Comparison of ENCODE assay signal across 9 cellular contexts in genomic region chr16:71526111-71526998, GRCh38. TPM values are rescaled to one million over a fixed set of nuclear protein-coding genes. Genes with fewer than 3 reads are reported as not detected.
DNase-seq lines count a peak whose midpoint lies in the region; ATAC-seq and TF ChIP-seq lines count a peak whose summit lies in the region.
"Had no signal": no experiment of that assay in that cellular context is flagged by ENCODE, and none has a peak within 500 bp of the region (broad histone marks: within the 10 kb centered on the region; RNA-seq: fewer than 3 reads in every experiment).

CHST4 (plus strand) TSS chr16:71526426; CDS start chr16:71536678, 10,252 bp downstream.

- no peak within 1 kb of the TSS for H3K4me3 ChIP-seq in prostate gland
- H3K4me3 ChIP-seq in HAP-1: no peak within 1 kb of the TSS

- TF ChIP-seq CTCF in prostate gland (IDR thresholded peaks at IDR 0.05): no peak
- no peak for TF ChIP-seq CTCF in GM10266 (IDR thresholded peaks at IDR 0.05; ENCODE audit: control insufficient read depth, insufficient read depth, low read depth, missing control alignments)

- no peaks in the 10 kb centered on the region for H3K36me3 Mint-ChIP-seq in T-helper 2 cell treated with Interferon-gamma antibody and Interleukin-4, amounts not matched to agents 5 μg/mL and 100 μg/mL, for 36 hours (ENCODE audit: low read depth)

- no peak within 1 kb of the TSS for H3K27ac ChIP-seq in prostate gland

- in situ Hi-C loops in HAP-1 (cut with MboI; ENCODE audit: low sequenced_read_pairs): no loop called here

- no peaks in the 10 kb centered on the region for H3K4me1 ChIP-seq in prostate gland (replicated peaks)
- H3K4me1 ChIP-seq in HAP-1: no peaks in the 10 kb centered on the region

- H3K36me3 ChIP-seq in prostate gland (no peaks in the 10 kb centered on the region), HAP-1 (replicated peaks) (no peaks in the 10 kb centered on the region)

- intact Hi-C loops in prostate gland (cut with DNase I): no loop called here

- peaks cover 14% of the 10 kb centered on the region for H3K27me3 Mint-ChIP-seq in T-helper 2 cell treated with Interferon-gamma antibody and Interleukin-4, amounts not matched to agents 5 μg/mL and 100 μg/mL, for 36 hours (ENCODE audit: low read depth)

- no peaks in the 10 kb centered on the region for H3K27me3 ChIP-seq in prostate gland (replicated peaks; ENCODE audit: insufficient read depth)
- H3K27me3 ChIP-seq in HAP-1 (ENCODE audit: low read depth): peaks cover 46% of the 10 kb centered on the region

- H3K4me1 Mint-ChIP-seq in T-helper 2 cell treated with Interferon-gamma antibody and Interleukin-4, amounts not matched to agents 5 μg/mL and 100 μg/mL, for 36 hours (ENCODE audit: low read depth): peaks cover 5% of the 10 kb centered on the region

- H3K4me3 Mint-ChIP-seq in T-helper 2 cell treated with Interferon-gamma antibody and Interleukin-4, amounts not matched to agents 5 μg/mL and 100 μg/mL, for 36 hours: no peak within 1 kb of the TSS

- ATAC-seq in GM21717 (IDR thresholded peaks at IDR 0.05; ENCODE audit: unreplicated experiment) (peak; percentile 55), GM18498 (IDR thresholded peaks at IDR 0.05; ENCODE audit: unreplicated experiment) (no peak)

- no peaks in the 10 kb centered on the region for H3K9me3 Mint-ChIP-seq in T-helper 2 cell treated with Interferon-gamma antibody and Interleukin-4, amounts not matched to agents 5 μg/mL and 100 μg/mL, for 36 hours

- no peak for TF ChIP-seq POLR2A in prostate gland (IDR thresholded peaks at IDR 0.05)

- H3K27ac Mint-ChIP-seq in T-helper 2 cell treated with Interferon-gamma antibody and Interleukin-4, amounts not matched to agents 5 μg/mL and 100 μg/mL, for 36 hours: no peak within 1 kb of the TSS

- WGBS in prostate gland: 9% methylated on average over 11 of the region's 11 CpGs

- peak; percentile 86 for DNase-seq in NCI-H2171 treated with DMSO at 0.1 percent for 48 hours (lab: John Stamatoyannopoulos, UW)
- peak; percentile 64 for DNase-seq in ecto neural progenitor cell (ENCODE audit: low spot score)
- peak; percentile 20 for DNase-seq in prostate gland (ENCODE audit: low spot score)
- DNase-seq in GM10266 (ENCODE audit: extremely low spot score): no peak
- DNase-seq in T-helper 2 cell treated with Interferon-gamma antibody and Interleukin-4, amounts not matched to agents 5 μg/mL and 100 μg/mL, for 36 hours (ENCODE audit: low spot score): no peak
- DNase-seq in HAP-1 (ENCODE audit: low spot score in 2 of 2): no peak
- DNase-seq: kidney had no signal

- no peaks in the 10 kb centered on the region for H3K9me3 ChIP-seq in prostate gland
- no peaks in the 10 kb centered on the region for H3K9me3 ChIP-seq in HAP-1

RNA-seq across cellular contexts. Expression of gene CHST4, which starts in this region (rescaled TPM):
- total RNA-seq in prostate gland: 1 to 10 TPM in 1 of 2 donors, under 1 TPM in 1; 0.18 to 1.2 TPM
- total RNA-seq: kidney had no signal

Comparison
In these comparisons a context has a peak if more than half of its experiments do, and no peak if none do; other contexts are left out.
1. DNase-seq: peak in NCI-H2171 treated with DMSO at 0.1 percent for 48 hours (single experiment), ecto neural progenitor cell (single experiment) and prostate gland (single experiment); none in GM10266 (single experiment), T-helper 2 cell treated with Interferon-gamma antibody and Interleukin-4, amounts not matched to agents 5 μg/mL and 100 μg/mL, for 36 hours (single experiment) and HAP-1 (0 of 2).